In the genomic region with DNA sequence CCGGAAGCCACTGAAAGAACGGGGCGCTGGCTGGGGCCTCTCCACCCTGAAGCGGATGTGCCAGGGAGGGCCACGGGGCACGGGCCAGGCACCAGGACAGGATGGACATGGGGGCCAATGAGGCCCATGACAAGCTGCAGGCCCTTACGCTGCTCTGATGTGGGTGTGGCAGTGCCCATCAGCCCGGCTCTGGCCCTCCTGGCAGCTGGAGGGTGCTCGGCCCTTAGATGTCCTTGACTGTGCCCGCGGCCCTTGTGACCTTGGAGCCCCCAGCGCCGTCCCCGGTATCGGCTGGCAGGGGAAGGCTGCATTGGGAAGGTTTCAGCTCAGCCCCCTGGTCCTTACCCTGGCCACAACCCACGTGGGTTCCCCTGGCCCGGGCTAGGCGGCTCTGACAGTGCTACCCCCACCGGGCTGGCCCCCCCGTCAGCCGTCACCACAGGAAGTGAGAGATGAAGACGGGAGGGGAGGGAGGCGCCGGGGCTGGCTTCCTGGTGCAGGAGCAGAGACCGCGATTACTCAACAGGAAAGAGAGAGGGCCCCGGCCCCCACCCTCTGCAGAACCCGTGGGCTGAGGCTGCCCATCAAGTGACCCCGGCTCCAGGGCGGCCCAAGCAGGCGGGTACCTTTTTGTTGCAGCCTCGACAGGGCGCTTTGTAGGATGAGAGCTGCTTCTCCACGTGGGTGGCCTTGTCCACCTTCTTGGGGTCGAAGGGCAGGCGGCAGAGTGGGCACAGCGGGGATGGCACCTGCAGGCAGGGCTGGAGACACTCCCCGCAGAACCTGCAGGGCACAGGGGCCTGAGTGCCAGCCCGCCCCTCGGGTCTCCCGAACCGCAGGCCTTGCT, we compare ENCODE assay signal across 8 cellular contexts. TPM values are rescaled to one million over a fixed set of nuclear protein-coding genes. Genes with fewer than 3 reads are reported as not detected.
DNase-seq lines count a peak whose midpoint lies in the region; ATAC-seq, FAIRE-seq and TF ChIP-seq lines count a peak whose summit lies in the region.

No MANE protein-coding gene starts in this region.

- no peaks in the 10 kb centered on the region for H3K27me3 Mint-ChIP-seq in activated CD4-positive, alpha-beta T cell treated with anti-CD3 and anti-CD28 coated beads for 36 hours

- peaks cover 33% of the 10 kb centered on the region for H3K36me3 Mint-ChIP-seq in activated CD4-positive, alpha-beta T cell treated with anti-CD3 and anti-CD28 coated beads for 36 hours (ENCODE audit: low read depth)

- peak overlapping the region; percentile 97 for H3K27ac Mint-ChIP-seq in activated CD4-positive, alpha-beta T cell treated with anti-CD3 and anti-CD28 coated beads for 36 hours

- peak; percentile 94 for FAIRE-seq in HTR-8/SVneo (lab: Jason Lieb, UNC)

- peak overlapping the region; percentile 92 for H3K4me3 Mint-ChIP-seq in activated CD4-positive, alpha-beta T cell treated with anti-CD3 and anti-CD28 coated beads for 36 hours

- ATAC-seq in GM19467 (IDR thresholded peaks at IDR 0.05; ENCODE audit: unreplicated experiment) = peak; percentile 56
- peak; percentile 80 for ATAC-seq in activated CD4-positive, alpha-beta T cell treated with anti-CD3 and anti-CD28 coated beads for 36 hours

- intact Hi-C loops in A673 (cut with micrococcal nuclease; ENCODE audit: unreplicated experiment) = no loop called here
- intact Hi-C loops in activated CD4-positive, alpha-beta T cell treated with anti-CD3 and anti-CD28 coated beads for 36 hours (cut with DNase I, micrococcal nuclease) = loop anchor here (1.0 to 5.0 kb wide), 10 partner anchors 14 to 1309 kb away; partner anchors contain the start of genes MVD (in 2 of the 2), SNAI3 (in 2 of the 2), CYBA (in 1 of the 2) and MAP1LC3B (in 1 of the 2)

- H3K27ac ChIP-seq in A673 (ENCODE audit: low read depth, low read length, poor library complexity, severe bottlenecking) (peak overlapping the region; percentile 82), cingulate gyrus (ENCODE audit: low read depth, low read length) (peak overlapping the region; percentile 54)

- DNase-seq in A673 (ENCODE audit: low spot score) = peak; percentile 79
- DNase-seq in HTR-8/SVneo (ENCODE audit: insufficient read length, low spot score) = peak; percentile 93
- peak; percentile 98 for DNase-seq in activated CD4-positive, alpha-beta T cell treated with anti-CD3 and anti-CD28 coated beads for 36 hours
- DNase-seq in mucosa of gallbladder (ENCODE audit: low spot score) = peak; percentile 91
- peak; percentile 96 for DNase-seq in stimulated activated CD8-positive, alpha-beta memory T cell treated with anti-CD3 and anti-CD28 coated beads, Interleukin-7, amount 100 ng/mL, for 48 hours (ENCODE audit: extremely low read depth in 1 of 2, low read depth in 1 of 2)
- DNase-seq in NCI-H146 (lab: John Stamatoyannopoulos, UW) = no peak

- peaks cover 33% of the 10 kb centered on the region for H3K4me1 ChIP-seq in A673 (ENCODE audit: insufficient read depth, low read length, poor library complexity, severe bottlenecking)

- no peaks in the 10 kb centered on the region for H3K9me3 ChIP-seq in A673 (ENCODE audit: low read depth, low read length, poor library complexity, severe bottlenecking)

- H3K4me1 Mint-ChIP-seq in activated CD4-positive, alpha-beta T cell treated with anti-CD3 and anti-CD28 coated beads for 36 hours = peaks cover 55% of the 10 kb centered on the region

- no peak for TF ChIP-seq CTCF in A673 (conservative IDR thresholded peaks at IDR 0.05; ENCODE audit: low read depth, low read length)

- no peaks in the 10 kb centered on the region for H3K9me3 Mint-ChIP-seq in activated CD4-positive, alpha-beta T cell treated with anti-CD3 and anti-CD28 coated beads for 36 hours (ENCODE audit: low read depth)

- H3K36me3 ChIP-seq in A673 (ENCODE audit: insufficient read depth, low read length, poor library complexity, severe bottlenecking) = peaks cover 12% of the 10 kb centered on the region

- H3K4me3 ChIP-seq in A673 (ENCODE audit: low read depth, low read length, poor library complexity, severe bottlenecking) = no peak overlapping the region

- POLR2A ChIA-PET in A673 (lab: Charles Lee; ENCODE audit: low non-redundant PET) = no interaction called here
- POLR2A ChIA-PET in activated CD4-positive, alpha-beta T cell treated with anti-CD3 and anti-CD28 coated beads for 36 hours (lab: Charles Lee) = interaction anchor here (0.6 to 2.6 kb wide), 4 partner anchors 14 to 109 kb away, joined by 3 to 7 read pairs (median 3); no protein-coding TSS in a partner anchor

- no TSS peak for BruUV-seq in A673 (replicated peaks; lab: Mats Ljungman, UMichigan)

- CTCF ChIA-PET in A673 (lab: Charles Lee) = no interaction called here
- CTCF ChIA-PET in activated CD4-positive, alpha-beta T cell treated with anti-CD3 and anti-CD28 coated beads for 36 hours (lab: Charles Lee) = interaction anchor here (0.7 to 2.3 kb wide), 4 partner anchors 14 to 75 kb away, joined by 5 to 7 read pairs (median 6); no protein-coding TSS in a partner anchor

- H3K27me3 ChIP-seq in A673 (replicated peaks; ENCODE audit: insufficient read depth, low read depth, low read length, poor library complexity) = no peaks in the 10 kb centered on the region

RNA-seq across cellular contexts. Expression of gene RNF166, which starts 5.3 kb away (rescaled TPM):
- total RNA-seq in A673 (2021) = 32.3 and 36.3 TPM in 2 replicates
- total RNA-seq in activated CD4-positive, alpha-beta T cell treated with anti-CD3 and anti-CD28 coated beads for 36 hours = 10 to 100 TPM; 44.0 to 49.7 TPM
- total RNA-seq in mucosa of gallbladder = 28.4 TPM

RNA-seq across cellular contexts. Expression of gene CTU2, which starts 5.4 kb away (rescaled TPM):
- total RNA-seq in A673 (2021) (45.0 and 47.5 TPM in 2 replicates), mucosa of gallbladder (15.0 TPM)
- total RNA-seq in activated CD4-positive, alpha-beta T cell treated with anti-CD3 and anti-CD28 coated beads for 36 hours = 10 to 100 TPM; 29.6 to 36.2 TPM

RNA-seq across cellular contexts. Expression of gene SNAI3, which starts 14.6 kb away (rescaled TPM):
- total RNA-seq in A673 (2021) (not detected in 2 replicates), mucosa of gallbladder (1.9 TPM)
- 1 to 10 TPM; 3.6 to 4.1 TPM for total RNA-seq in activated CD4-positive, alpha-beta T cell treated with anti-CD3 and anti-CD28 coated beads for 36 hours

RNA-seq across cellular contexts. Expression of gene MVD, which starts 38.0 kb away (rescaled TPM):
- total RNA-seq in A673 (2021) (127 and 131 TPM in 2 replicates), mucosa of gallbladder (126 TPM)
- 10 to 100 TPM; 62.8 to 81.1 TPM for total RNA-seq in activated CD4-positive, alpha-beta T cell treated with anti-CD3 and anti-CD28 coated beads for 36 hours

RNA-seq across cellular contexts. Expression of gene CYBA, which starts 50.0 kb away (rescaled TPM):
- total RNA-seq in A673 (2021) (44.7 and 53.6 TPM in 2 replicates), mucosa of gallbladder (271 TPM)
- total RNA-seq in activated CD4-positive, alpha-beta T cell treated with anti-CD3 and anti-CD28 coated beads for 36 hours = 100 to 1,000 TPM; 155 to 200 TPM
